1 cellular context compared by ENCODE assay signal in genomic region chr6:91600561-91600960, GRCh38.
TF ChIP-seq lines count a peak whose summit lies in the region.

No MANE protein-coding gene starts in this region.

TF ChIP-seq in GM23338, 12 proteins besides CTCF, POLR2A, EP300 and RAD21 (continued from another document):
- TF ChIP-seq REST (IDR thresholded peaks at IDR 0.05; ENCODE audit: unreplicated experiment) (no peak), ZNF331 (CRISPR knock-in tag; IDR thresholded peaks at IDR 0.05; ENCODE audit: low read depth) (no peak)
